ENCODE assay signal across 11 cellular contexts in genomic region chr1:244952940-244953339, GRCh38.
DNase-seq lines count a peak whose midpoint lies in the region; ATAC-seq, FAIRE-seq and TF ChIP-seq lines count a peak whose summit lies in the region.
"Had no signal": no experiment of that assay in that cellular context is flagged by ENCODE, and none has a peak within 500 bp of the region (broad histone marks: within the 10 kb centered on the region; RNA-seq: fewer than 3 reads in every experiment).

No MANE protein-coding gene starts in this region.

- no peaks in the 10 kb centered on the region for H3K36me3 ChIP-seq in pancreas

- H3K27ac ChIP-seq in HL-60 (replicated peaks) (peak overlapping the region; percentile 50), pancreas (peak overlapping the region in 1 of 4 donors; percentile 10)

- TF ChIP-seq CTCF in HL-60 (IDR thresholded peaks at IDR 0.05; ENCODE audit: insufficient read depth, low read length) (no peak), pancreas (IDR thresholded peaks at IDR 0.05) (no peak), mesothelial cell of epicardium (IDR thresholded peaks at IDR 0.05; ENCODE audit: unreplicated experiment) (no peak)

- H3K9me3 ChIP-seq in pancreas: no peaks in the 10 kb centered on the region

- H3K36me3 Mint-ChIP-seq in mesothelial cell of epicardium: no peaks in the 10 kb centered on the region
- H3K36me3 Mint-ChIP-seq: activated naive CD8-positive, alpha-beta T cell; naive B cell had no signal

- FAIRE-seq in pancreas (lab: Jason Lieb, UNC): no peak

- intact Hi-C loops in pancreas (cut with DNase I): no loop called here

- H3K27me3 Mint-ChIP-seq in mesothelial cell of epicardium (ENCODE audit: low read depth): no peaks in the 10 kb centered on the region
- H3K27me3 Mint-ChIP-seq: activated naive CD8-positive, alpha-beta T cell; naive B cell had no signal

- DNase-seq in HL-60 (ENCODE audit: low read depth in 1 of 2, low spot score in 1 of 2): peak in 1 of 2 experiments; percentile 59
- peak in 4 of 6 donors; percentile 49 to 63 (median 56) for DNase-seq in pancreas
- DNase-seq in mesenteric fat pad (ENCODE audit: low spot score): no peak
- no peak for DNase-seq in NCI-H2171 treated with DMSO at 0.1 percent for 48 hours (lab: John Stamatoyannopoulos, UW)
- no peak for DNase-seq in mesothelial cell of epicardium (ENCODE audit: low spot score in 2 of 2, unreplicated experiment in 2 of 2)
- DNase-seq: naive B cell, NCI-H1417 treated with DMSO at 0.1 percent for 48 hours had no signal

- peaks cover 4 to 8% (median 4%) of the 10 kb centered on the region in 3 donors for H3K4me1 ChIP-seq in pancreas

- 27 to 32% methylated on average over 8 of the region's 8 CpGs for WGBS in pancreas, 2 donors

- H3K4me3 ChIP-seq in HL-60 (replicated peaks; ENCODE audit: insufficient read depth, low read length) (no peak overlapping the region), pancreas (peak overlapping the region in 1 of 4 donors; percentile 3)

- H3K27me3 ChIP-seq in HL-60 (ENCODE audit: insufficient read depth, poor library complexity, severe bottlenecking) (no peaks in the 10 kb centered on the region), pancreas (no peaks in the 10 kb centered on the region)

- H3K27ac Mint-ChIP-seq in mesothelial cell of epicardium: no peak overlapping the region
- H3K27ac Mint-ChIP-seq: activated naive CD8-positive, alpha-beta T cell; naive B cell; T-helper 2 cell treated with Interferon-gamma antibody and Interleukin-4, amounts not matched to agents 5 μg/mL and 100 μg/mL, for 36 hours had no signal

- ATAC-seq in GM19023 (IDR thresholded peaks at IDR 0.05; ENCODE audit: unreplicated experiment) (peak; percentile 93), HG02610 (IDR thresholded peaks at IDR 0.05; ENCODE audit: unreplicated experiment) (peak; percentile 77), pancreas (peak; percentile 77 to 92 (median 84))

- H3K4me1 Mint-ChIP-seq in mesothelial cell of epicardium: peaks cover 3% of the 10 kb centered on the region

- H3K4me3 Mint-ChIP-seq in mesothelial cell of epicardium: no peak overlapping the region
- H3K4me3 Mint-ChIP-seq: activated naive CD8-positive, alpha-beta T cell; naive B cell; T-helper 2 cell treated with Interferon-gamma antibody and Interleukin-4, amounts not matched to agents 5 μg/mL and 100 μg/mL, for 36 hours had no signal

- peaks cover 4% of the 10 kb centered on the region for H3K9me3 Mint-ChIP-seq in mesothelial cell of epicardium
- H3K9me3 Mint-ChIP-seq: T-helper 2 cell treated with Interferon-gamma antibody and Interleukin-4, amounts not matched to agents 5 μg/mL and 100 μg/mL, for 36 hours had no signal

Comparison
In these comparisons a context has a peak if more than half of its experiments do, and no peak if none do; other contexts are left out.
1. DNase-seq: peak in pancreas (4 of 6); none in mesenteric fat pad (single experiment), NCI-H2171 treated with DMSO at 0.1 percent for 48 hours (single experiment) and mesothelial cell of epicardium (0 of 2).
2. Peak in every context shown above with its lines, with median percentiles within 50 percentile points of each other: ATAC-seq.